8 cellular contexts compared by ENCODE assay signal in genomic region chr14:77458249-77458950, GRCh38. TPM values are rescaled to one million over a fixed set of nuclear protein-coding genes. Genes with fewer than 3 reads are reported as not detected.
A peak's percentile ranks its signal among the peaks of the same experiment; 100 is the strongest.
DNase-seq lines count a peak whose midpoint lies in the region; ATAC-seq, FAIRE-seq and TF ChIP-seq lines count a peak whose summit lies in the region.

No MANE protein-coding gene starts in this region.

- TF ChIP-seq RAD21 in SK-N-SH (IDR thresholded peaks at IDR 0.05; ENCODE audit: low read length) (no peak), GM12878 (IDR thresholded peaks at IDR 0.05; ENCODE audit: insufficient read depth, low read depth, low read length) (no peak)

- RAD21 ChIA-PET in GM12878 (lab: Charles Lee; ENCODE audit: unreplicated experiment), result interaction anchor here (1.0 to 3.2 kb wide), 18 partner anchors 14 to 303 kb away, joined by 3 to 44 read pairs (median 8); partner anchors contain the start of genes GSTZ1, POMT2, SAMD15 and TMED8

- no peak for FAIRE-seq in GM12878 (lab: Jason Lieb, UNC)

- H3F3A ChIP-seq in SK-N-SH (replicated peaks; ENCODE audit: insufficient read depth), result peaks cover 4% of the 10 kb centered on the region

- no peak for TF ChIP-seq CTCF in SK-N-SH (IDR thresholded peaks at IDR 0.05)
- no peak for TF ChIP-seq CTCF in GM12878 (IDR thresholded peaks at IDR 0.05 in 2 of 3, conservative IDR thresholded peaks at IDR 0.05 in 1 of 3; ENCODE audit: control insufficient read depth in 2 of 3, extremely low read depth in 1 of 3, insufficient read depth in 1 of 3, low read depth in 3 of 3, low read length in 3 of 3)

- H3K79me2 ChIP-seq in SK-N-SH (ENCODE audit: insufficient read depth) (peaks cover 75% of the 10 kb centered on the region), GM12878 (ENCODE audit: control insufficient read depth, insufficient read depth, low read length) (peaks cover 53% of the 10 kb centered on the region)

- no peak for TF ChIP-seq POLR2A in GM12878 (IDR thresholded peaks at IDR 0.05; ENCODE audit: low read depth, low read length)

- TF ChIP-seq EP300 in SK-N-SH (IDR thresholded peaks at IDR 0.05; ENCODE audit: borderline replicate concordance in 1 of 2, low read depth in 1 of 2, low read length in 1 of 2) (no peak), GM12878 (IDR thresholded peaks at IDR 0.05; ENCODE audit: borderline replicate concordance in 1 of 2, control insufficient read depth in 1 of 2, low read depth in 2 of 2, low read length in 2 of 2) (no peak)

- H3K4me1 ChIP-seq in SK-N-SH (ENCODE audit: control insufficient read depth in 1 of 2, insufficient read depth in 2 of 2, low read depth in 1 of 2, low read length in 1 of 2) (peaks cover 12% of the 10 kb centered on the region in 2 experiments; a peak in 3 of 4 replicates), GM12878 (ENCODE audit: control insufficient read depth, insufficient read depth, low read length) (peaks cover 13% of the 10 kb centered on the region)

- WGBS in SK-N-SH (ENCODE audit: low lambda C conversion rate), result 3% methylated on average over 19 of the region's 29 CpGs
- 1% methylated on average over 29 of the region's 29 CpGs for WGBS in GM12878 (ENCODE audit: insufficient coverage, insufficient replicate concordance, low lambda C conversion rate, missing lambda C conversion rate)

- H4K20me1 ChIP-seq in SK-N-SH (ENCODE audit: insufficient read depth) (peaks cover 13% of the 10 kb centered on the region), GM12878 (ENCODE audit: control insufficient read depth, insufficient read depth) (peaks cover 4% of the 10 kb centered on the region; the same call in 1 of the 2 replicates)

- intact Hi-C loops in GM12878 (cut with micrococcal nuclease; ENCODE audit: unreplicated experiment), result loop anchor here (2.0 to 5.0 kb wide), 3 partner anchors 82 to 306 kb away; partner anchors contain the start of genes ALKBH1, SAMD15, SLIRP and TMED8

- CTCF ChIA-PET in SK-N-SH (lab: Yijun Ruan, JAX) (interaction anchor here (0.6 to 2.9 kb wide), 29 partner anchors 9 to 306 kb away, joined by 3 to 40 read pairs (median 5); partner anchors contain the start of genes ALKBH1, ISM2 and SLIRP), GM12878 (lab: Yijun Ruan, JAX) (interaction anchor here (0.5 to 4.6 kb wide), 43 partner anchors 7 to 440 kb away, joined by 3 to 140 read pairs (median 6); partner anchors contain the start of genes ALKBH1, SAMD15, SLIRP and SNW1)

- H3K4me2 ChIP-seq in SK-N-SH (peak overlapping the region; percentile 79), GM12878 (ENCODE audit: control insufficient read depth, insufficient read depth) (peak overlapping the region; percentile 73)

- no TSS peak for BruUV-seq in GM12878 (replicated peaks; lab: Mats Ljungman, UMichigan)

- peak overlapping the region; percentile 96 to 99 for H3K4me3 ChIP-seq in SK-N-SH (ENCODE audit: low read depth in 2 of 2, low read length in 1 of 2)
- H3K4me3 ChIP-seq in GM12878, result peak overlapping the region; percentile 82

- H3K27me3 ChIP-seq in SK-N-SH (ENCODE audit: insufficient read depth) (no peaks in the 10 kb centered on the region), GM12878 (replicated peaks in 1 of 2; ENCODE audit: control insufficient read depth in 2 of 2, insufficient read depth in 2 of 2, low read length in 1 of 2) (no peaks in the 10 kb centered on the region)

- H3K9ac ChIP-seq in SK-N-SH (peak overlapping the region; percentile 88), GM12878 (ENCODE audit: control insufficient read depth, insufficient read depth, low read length) (peak overlapping the region; percentile 88)

- POLR2A ChIA-PET in SK-N-SH (lab: Yijun Ruan, JAX) (interaction anchor here (1.0 to 1.3 kb wide), 3 partner anchors 81 to 137 kb away, joined by 3 read pairs; partner anchors contain the start of genes GSTZ1, SAMD15 and TMED8), GM12878 (lab: Charles Lee) (interaction anchor here (0.6 to 1.6 kb wide), 9 partner anchors 9 to 150 kb away, joined by 3 to 7 read pairs (median 3); partner anchors contain the start of genes SAMD15 and TMED8)

- DNase-seq in CMK (ENCODE audit: low read depth) (peak; percentile 17), SK-N-SH (peak; percentile 59), GM12878 (ENCODE audit: low read depth, low spot score) (no peak), iris pigment epithelial cell (ENCODE audit: low read depth) (peak; percentile 50), NCI-H1930 (lab: John Stamatoyannopoulos, UW) (no peak)
- DNase-seq in stimulated activated CD4-positive, alpha-beta T cell treated with anti-CD3 and anti-CD28 coated beads, Interleukin-15, amount 100 ng/mL, for 24 hours, result peak; percentile 58

- H2AFZ ChIP-seq in SK-N-SH (ENCODE audit: low read depth), result peak overlapping the region; percentile 96; the same call in 1 of the 2 replicates
- H2AFZ ChIP-seq in GM12878 (ENCODE audit: control insufficient read depth, low read depth, low read length), result peak overlapping the region; percentile 99

- SMC1A ChIA-PET in GM12878 (lab: Charles Lee; ENCODE audit: uncharacterized antibody, unreplicated experiment), result interaction anchor here (1.0 to 2.7 kb wide), 22 partner anchors 10 to 294 kb away, joined by 3 to 91 read pairs (median 5); partner anchors contain the start of genes ALKBH1, GSTZ1, POMT2 and SLIRP

- peaks cover 37 to 39% of the 10 kb centered on the region in 2 experiments for H3K36me3 ChIP-seq in SK-N-SH (replicated peaks in 1 of 2; ENCODE audit: control insufficient read depth in 1 of 2, insufficient read depth in 2 of 2, low read length in 1 of 2)
- H3K36me3 ChIP-seq in GM12878 (ENCODE audit: control insufficient read depth in 2 of 2, insufficient read depth in 2 of 2, low read length in 1 of 2), result peaks cover 10 to 18% of the 10 kb centered on the region in 2 experiments

- H3K9me3 ChIP-seq in SK-N-SH (no peaks in the 10 kb centered on the region), GM12878 (replicated peaks; ENCODE audit: control insufficient read depth, insufficient read depth, low read length) (no peaks in the 10 kb centered on the region)

- peak overlapping the region; percentile 92 to 96 for H3K27ac ChIP-seq in SK-N-SH (ENCODE audit: low read depth in 2 of 2, low read length in 1 of 2)
- H3K27ac ChIP-seq in GM12878 (ENCODE audit: control insufficient read depth, insufficient read depth), result peak overlapping the region; percentile 97

- H3K9me2 ChIP-seq in SK-N-SH, result no peaks in the 10 kb centered on the region

- peak; percentile 11 for ATAC-seq in GM19438 (IDR thresholded peaks at IDR 0.05; ENCODE audit: low read depth, unreplicated experiment)
- peak; percentile 17 for ATAC-seq in HG03460 (IDR thresholded peaks at IDR 0.05; ENCODE audit: unreplicated experiment)
- peak; percentile 44 for ATAC-seq in GM12878

- in situ Hi-C loops in GM12878 (cut with MboI), result no loop called here

RNA-seq across cellular contexts. Expression of gene AHSA1, which starts 0.5 kb away (rescaled TPM):
- polyA plus RNA-seq in SK-N-SH (2012; rRNA removed) (366 and 439 TPM in 2 replicates), GM12878 (2011; rRNA removed) (194 and 197 TPM in 2 replicates), GM12878 (2014; fragmentation: Illumina TruSeq; extraction: Trizol) (295 and 366 TPM in 2 replicates), GM12878 (2014; fragmentation: Nextera tagmentation; extraction: Ambion mirVana) (10 to 100 TPM; 51.8 to 98.3 TPM), GM12878 (2014; rRNA removed) (201 and 205 TPM in 2 replicates), GM12878 (2016; fragmentation: Nextera tagmentation; extraction: Ambion mirVana) (100 to 1,000 TPM; 252 to 261 TPM)
- polyA plus RNA-seq in SK-N-SH (2012; cell fraction: cytosol; rRNA removed), result 486 and 518 TPM in 2 replicates
- polyA plus RNA-seq in SK-N-SH (2012; cell fraction: nucleus; rRNA removed), result 107 and 186 TPM in 2 replicates
- 51.8 and 54.1 TPM in 2 replicates for total RNA-seq in GM12878 (2013; cell fraction: nucleolus; rRNA removed)
- total RNA-seq in GM12878 (2014; rRNA removed) (151 and 175 TPM in 2 replicates), GM12878 (2014; rRNA removed; fragmentation: Illumina TruSeq; extraction: Trizol) (211 and 243 TPM in 2 replicates), GM12878 (2021) (165 and 174 TPM in 2 replicates)
- 72.6 TPM for polyA plus RNA-seq in GM12878 (2011; ENCODE audit: low read depth)
- polyA plus RNA-seq in GM12878 (2011; cell fraction: cytosol; rRNA removed), result 192 and 214 TPM in 2 replicates
- polyA plus RNA-seq in GM12878 (2011; cell fraction: nucleus; rRNA removed), result 71.2 and 99.9 TPM in 2 replicates
- 73.3 and 77.0 TPM in 2 replicates for polyA plus RNA-seq in GM12878 (2012)
- 125 and 163 TPM in 2 replicates for polyA minus RNA-seq in GM12878 (2011; rRNA and poly(A)+ RNA removed)
- 41.4 and 60.3 TPM in 2 replicates for polyA minus RNA-seq in GM12878 (2011; cell fraction: cytosol; rRNA and poly(A)+ RNA removed)
- 18.3 and 34.4 TPM in 2 replicates for polyA minus RNA-seq in GM12878 (2011; cell fraction: nucleus; rRNA and poly(A)+ RNA removed)

RNA-seq across cellular contexts. Expression of gene VIPAS39, which starts 1.0 kb away (rescaled TPM):
- polyA plus RNA-seq in SK-N-SH (2012; rRNA removed) (20.8 and 29.2 TPM in 2 replicates), GM12878 (2011; rRNA removed) (38.4 and 38.8 TPM in 2 replicates), GM12878 (2014; fragmentation: Illumina TruSeq; extraction: Trizol) (27.8 and 44.8 TPM in 2 replicates), GM12878 (2014; fragmentation: Nextera tagmentation; extraction: Ambion mirVana) (10 to 100 TPM in 1 of 2 experiments, 1 to 10 TPM in 1; 6.7 to 10.5 TPM), GM12878 (2014; rRNA removed) (16.4 and 18.6 TPM in 2 replicates), GM12878 (2016; fragmentation: Nextera tagmentation; extraction: Ambion mirVana) (10 to 100 TPM; 15.1 to 18.0 TPM)
- polyA plus RNA-seq in SK-N-SH (2012; cell fraction: cytosol; rRNA removed), result 22.3 and 23.3 TPM in 2 replicates
- 28.1 and 45.4 TPM in 2 replicates for polyA plus RNA-seq in SK-N-SH (2012; cell fraction: nucleus; rRNA removed)
- 26.2 and 26.9 TPM in 2 replicates for total RNA-seq in GM12878 (2013; cell fraction: nucleolus; rRNA removed)
- total RNA-seq in GM12878 (2014; rRNA removed) (18.6 and 27.3 TPM in 2 replicates), GM12878 (2014; rRNA removed; fragmentation: Illumina TruSeq; extraction: Trizol) (18.8 and 21.7 TPM in 2 replicates), GM12878 (2021) (16.3 and 18.3 TPM in 2 replicates)
- polyA plus RNA-seq in GM12878 (2011; ENCODE audit: low read depth), result 18.0 TPM
- polyA plus RNA-seq in GM12878 (2011; cell fraction: cytosol; rRNA removed), result 27.4 and 27.9 TPM in 2 replicates
- 31.2 and 36.6 TPM in 2 replicates for polyA plus RNA-seq in GM12878 (2011; cell fraction: nucleus; rRNA removed)
- polyA plus RNA-seq in GM12878 (2012), result 13.9 and 20.2 TPM in 2 replicates
- 36.9 and 38.3 TPM in 2 replicates for polyA minus RNA-seq in GM12878 (2011; rRNA and poly(A)+ RNA removed)
- 10.6 and 10.8 TPM in 2 replicates for polyA minus RNA-seq in GM12878 (2011; cell fraction: cytosol; rRNA and poly(A)+ RNA removed)
- polyA minus RNA-seq in GM12878 (2011; cell fraction: nucleus; rRNA and poly(A)+ RNA removed), result 18.2 and 20.8 TPM in 2 replicates

RNA-seq across cellular contexts. Expression of gene NOXRED1, which starts 35.1 kb away (rescaled TPM):
- polyA plus RNA-seq in SK-N-SH (2012; rRNA removed) (0.21 and 0.37 TPM in 2 replicates), GM12878 (2011; rRNA removed) (0.62 and 0.98 TPM in 2 replicates), GM12878 (2014; fragmentation: Illumina TruSeq; extraction: Trizol) (0.21 and 0.22 TPM in 2 replicates), GM12878 (2014; fragmentation: Nextera tagmentation; extraction: Ambion mirVana) (under 1 TPM; 0.07 to 0.14 TPM), GM12878 (2014; rRNA removed) (0.10 TPM in 1 of 2 replicates, not detected in the other), GM12878 (2016; fragmentation: Nextera tagmentation; extraction: Ambion mirVana) (under 1 TPM; 0.06 to 0.13 TPM)
- 0.03 and 0.08 TPM in 2 replicates for polyA plus RNA-seq in SK-N-SH (2012; cell fraction: cytosol; rRNA removed)
- polyA plus RNA-seq in SK-N-SH (2012; cell fraction: nucleus; rRNA removed), result 0.72 and 1.3 TPM in 2 replicates
- 0.96 and 1.8 TPM in 2 replicates for total RNA-seq in GM12878 (2013; cell fraction: nucleolus; rRNA removed)
- total RNA-seq in GM12878 (2014; rRNA removed) (0.11 and 0.17 TPM in 2 replicates), GM12878 (2014; rRNA removed; fragmentation: Illumina TruSeq; extraction: Trizol) (0.13 and 0.14 TPM in 2 replicates), GM12878 (2021) (0.21 and 0.45 TPM in 2 replicates)
- polyA plus RNA-seq in GM12878 (2011; ENCODE audit: low read depth), result not detected
- 0.21 and 0.22 TPM in 2 replicates for polyA plus RNA-seq in GM12878 (2011; cell fraction: cytosol; rRNA removed)
- polyA plus RNA-seq in GM12878 (2011; cell fraction: nucleus; rRNA removed), result 0.92 and 1.4 TPM in 2 replicates
- polyA plus RNA-seq in GM12878 (2012), result 0.18 and 0.27 TPM in 2 replicates
- polyA minus RNA-seq in GM12878 (2011; rRNA and poly(A)+ RNA removed), result 0.57 and 1.2 TPM in 2 replicates
- not detected in 2 replicates for polyA minus RNA-seq in GM12878 (2011; cell fraction: cytosol; rRNA and poly(A)+ RNA removed)
- 0.48 TPM in 2 replicates for polyA minus RNA-seq in GM12878 (2011; cell fraction: nucleus; rRNA and poly(A)+ RNA removed)

RNA-seq across cellular contexts. Expression of gene ISM2, which starts 40.2 kb away (rescaled TPM):
- polyA plus RNA-seq in SK-N-SH (2012; rRNA removed), result 0.08 and 0.20 TPM in 2 replicates
- 0.01 and 0.08 TPM in 2 replicates for polyA plus RNA-seq in SK-N-SH (2012; cell fraction: cytosol; rRNA removed)
- 0.14 TPM in 1 of 2 replicates, not detected in the other for polyA plus RNA-seq in SK-N-SH (2012; cell fraction: nucleus; rRNA removed)
- total RNA-seq in GM12878 (2013; cell fraction: nucleolus; rRNA removed), result 2.9 and 4.1 TPM in 2 replicates
- total RNA-seq in GM12878 (2014; rRNA removed), result not detected in 2 replicates
- total RNA-seq in GM12878 (2014; rRNA removed; fragmentation: Illumina TruSeq; extraction: Trizol), result not detected in 2 replicates
- total RNA-seq in GM12878 (2021), result not detected in 2 replicates
- 0.17 TPM for polyA plus RNA-seq in GM12878 (2011; ENCODE audit: low read depth)
- polyA plus RNA-seq in GM12878 (2011; rRNA removed), result 0.03 TPM in 1 of 2 replicates, not detected in the other
- polyA plus RNA-seq in GM12878 (2011; cell fraction: cytosol; rRNA removed), result 0.07 TPM in 2 replicates
- 0.28 and 0.55 TPM in 2 replicates for polyA plus RNA-seq in GM12878 (2011; cell fraction: nucleus; rRNA removed)
- polyA plus RNA-seq in GM12878 (2012), result 0.15 and 0.17 TPM in 2 replicates
- not detected in 2 replicates for polyA plus RNA-seq in GM12878 (2014; fragmentation: Illumina TruSeq; extraction: Trizol)
- polyA plus RNA-seq in GM12878 (2014; fragmentation: Nextera tagmentation; extraction: Ambion mirVana), result not detected
- polyA plus RNA-seq in GM12878 (2014; rRNA removed), result 0.14 TPM in 1 of 2 replicates, not detected in the other
- not detected for polyA plus RNA-seq in GM12878 (2016; fragmentation: Nextera tagmentation; extraction: Ambion mirVana)
- polyA minus RNA-seq in GM12878 (2011; rRNA and poly(A)+ RNA removed), result 0.10 and 0.29 TPM in 2 replicates
- not detected in 2 replicates for polyA minus RNA-seq in GM12878 (2011; cell fraction: cytosol; rRNA and poly(A)+ RNA removed)
- polyA minus RNA-seq in GM12878 (2011; cell fraction: nucleus; rRNA and poly(A)+ RNA removed), result not detected in 2 replicates

Comparison
In these comparisons a context has a peak if more than half of its experiments do, and no peak if none do; other contexts are left out.
1. DNase-seq: peak in CMK (single experiment), SK-N-SH (single experiment), iris pigment epithelial cell (single experiment) and stimulated activated CD4-positive, alpha-beta T cell treated with anti-CD3 and anti-CD28 coated beads, Interleukin-15, amount 100 ng/mL, for 24 hours (single experiment); none in GM12878 (single experiment) and NCI-H1930 (0 of 2).
2. Peak in every context shown above with its lines, with median percentiles within 50 percentile points of each other: ATAC-seq.